In the genomic region with DNA sequence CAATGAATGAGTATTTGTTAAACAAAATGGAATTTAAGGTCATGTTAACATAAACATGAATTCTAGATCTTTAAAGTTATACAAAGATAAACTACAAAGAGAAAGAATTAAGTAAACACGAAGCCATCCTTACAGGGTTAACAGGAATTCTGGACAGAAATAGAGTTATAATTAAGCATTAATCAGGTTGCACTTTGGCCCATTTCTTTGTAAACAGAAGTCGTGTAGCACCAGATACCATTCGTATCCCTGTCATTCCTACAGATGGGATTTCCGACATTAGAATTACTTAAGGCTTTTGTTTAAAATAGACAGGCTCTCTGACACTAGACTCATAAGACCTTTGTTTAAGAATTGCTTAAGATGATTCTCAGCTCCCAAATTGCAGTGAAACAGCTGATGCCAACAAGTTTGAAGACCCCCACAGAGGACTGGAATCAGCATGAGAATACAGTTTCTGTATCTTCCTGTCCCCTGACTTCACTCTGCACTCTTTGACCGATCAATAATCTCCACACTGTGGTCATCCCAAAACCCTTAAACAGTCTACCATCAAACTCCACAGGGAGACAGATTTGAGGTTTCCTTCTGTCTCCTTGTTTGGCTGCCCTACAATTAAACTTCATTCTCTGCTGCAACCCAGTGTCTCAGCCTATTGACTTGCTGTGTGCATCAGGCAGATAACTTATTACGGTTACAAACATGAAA, we compare ENCODE assay signal across 26 cellular contexts. TPM values are rescaled to one million over a fixed set of nuclear protein-coding genes. Genes with fewer than 3 reads are reported as not detected.
"Had no signal": no experiment of that assay in that cellular context is flagged by ENCODE, and none has a peak within 500 bp of the region (broad histone marks: within the 10 kb centered on the region; RNA-seq: fewer than 3 reads in every experiment).

No MANE protein-coding gene starts in this region.

- ATAC-seq: activated CD8-positive, alpha-beta memory T cell treated with anti-CD3 and anti-CD28 coated beads, Interleukin-2, amount 10 ng/mL, durations not matched to agents 7 days and 5 days; activated CD8-positive, alpha-beta T cell treated with anti-CD3 and anti-CD28 coated beads, Interleukin-2, amount 10 ng/mL, durations not matched to agents 7 days and 5 days had no signal

- H3K9me3 ChIP-seq: breast epithelium had no signal

- H3K27me3 ChIP-seq: breast epithelium had no signal

- DNase-seq: activated CD4-positive, alpha-beta T cell treated with anti-CD3 and anti-CD28 coated beads for 48 hours; activated CD4-positive, alpha-beta T cell treated with anti-CD3 and anti-CD28 coated beads, Interleukin-2, amount 50 U/mL, for 4 hours; activated CD4-positive, CD25-positive, alpha-beta regulatory T cell treated with anti-CD3 and anti-CD28 coated beads, Interleukin-2, amount 50 U/mL, for 72 hours; activated CD8-positive, alpha-beta memory T cell treated with anti-CD3 and anti-CD28 coated beads, Interleukin-2, amount 10 ng/mL, durations not matched to agents 7 days and 5 days; activated CD8-positive, alpha-beta T cell treated with anti-CD3 and anti-CD28 coated beads, Interleukin-2, amount 10 ng/mL, durations not matched to agents 7 days and 5 days; activated effector memory CD4-positive, alpha-beta T cell treated with Interleukin-2 at 50 U/mL for 16 hours; activated naive CD4-positive, alpha-beta T cell; activated T-cell treated with anti-CD3 and anti-CD28 coated beads, Interleukin-2, amount 50 U/mL, for 24 hours; aorta; caudate nucleus; KG1; NCI-H1092; NCI-H1417; NCI-H1930; NCI-H2171; NCI-H345; NCI-H510A; NCI-H526 treated with DMSO at 0.1 percent for 48 hours; NCI-H82; SW 1271 had no signal

- H3K36me3 ChIP-seq: breast epithelium had no signal

- H3K4me1 ChIP-seq: breast epithelium had no signal

- H3K27ac ChIP-seq: breast epithelium, SK-N-MC had no signal

- H3K4me3 ChIP-seq: breast epithelium, SK-N-MC had no signal

RNA-seq across cellular contexts. Expression of a gene that starts 22.3 kb away (rescaled TPM):
- total RNA-seq: activated CD8-positive, alpha-beta memory T cell treated with anti-CD3 and anti-CD28 coated beads, Interleukin-2, amount 10 ng/mL, durations not matched to agents 7 days and 5 days; activated CD8-positive, alpha-beta T cell treated with anti-CD3 and anti-CD28 coated beads, Interleukin-2, amount 10 ng/mL, durations not matched to agents 7 days and 5 days; activated T-helper 1 cell treated with anti-CD3 and anti-CD28 coated beads, Interleukin-12 subunit alpha, Interleukin-12 subunit beta, Interleukin-2, Interleukin-4 antibody, amounts not matched to agents 30 ng/mL and 10 ng/mL and 1 ng/mL, durations not matched to agents 14 hours and 24 hours and 36 hours; LHCN-M2; OCI-LY7; T-helper 1 cell treated with Interleukin-12 subunit alpha and Interleukin-12 subunit beta and Interleukin-4 antibody, amounts not matched to agents 30 ng/mL and 1 ng/mL, for 36 hours had no signal
